18 cellular contexts compared by ENCODE assay signal in the genomic region with DNA sequence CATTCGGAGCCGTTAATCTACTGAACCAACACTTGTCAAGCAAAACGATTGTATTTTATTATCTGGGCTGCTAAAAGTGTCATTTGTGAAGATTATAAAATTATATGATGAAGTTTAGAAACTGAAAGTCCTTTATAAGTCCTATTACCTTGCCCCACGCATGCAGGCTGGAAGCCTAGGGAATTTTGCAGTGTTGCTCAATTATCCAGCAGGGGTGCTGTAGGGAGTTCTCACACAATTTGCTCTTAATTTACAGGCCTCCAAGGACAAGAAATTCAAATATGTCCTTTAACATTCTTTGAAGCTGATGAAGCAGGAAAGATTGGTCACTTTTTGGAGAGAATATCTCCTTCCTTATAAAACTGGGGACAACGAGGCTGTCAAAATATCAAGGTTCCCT.
DNase-seq lines count a peak whose midpoint lies in the region; ATAC-seq, FAIRE-seq and TF ChIP-seq lines count a peak whose summit lies in the region.
"Had no signal": no experiment of that assay in that cellular context is flagged by ENCODE, and none has a peak within 500 bp of the region (broad histone marks: within the 10 kb centered on the region; RNA-seq: fewer than 3 reads in every experiment).

No MANE protein-coding gene starts in this region.

- H3K4me3 ChIP-seq in endodermal cell (ENCODE audit: low read length) (no peak overlapping the region), spleen (no peak overlapping the region), small intestine (ENCODE audit: low read depth in 1 of 2, low read length in 2 of 2) (no peak overlapping the region), ovary (no peak overlapping the region)
- no peak overlapping the region for H3K4me3 ChIP-seq in naive thymus-derived CD4-positive, alpha-beta T cell (ENCODE audit: low read length)
- H3K4me3 ChIP-seq: BLaER1 treated with 17β-estradiol and CSF1 and Interleukin-3, amounts not matched to agents 10 nM and 100 nM; GM12878 had no signal

- H3K9ac ChIP-seq in H9 (ENCODE audit: extremely low read depth, insufficient read length, low read length) (no peak overlapping the region), endodermal cell (ENCODE audit: extremely low read depth, low read length, poor library complexity, severe bottlenecking) (no peak overlapping the region)
- H3K9ac ChIP-seq: BLaER1 treated with 17β-estradiol and CSF1 and Interleukin-3, amounts not matched to agents 10 nM and 100 nM; KMS-11 had no signal

- no peak overlapping the region for H3K4me2 ChIP-seq in H9 (ENCODE audit: insufficient read depth, insufficient read length, low read length)
- H3K4me2 ChIP-seq: BLaER1 treated with 17β-estradiol and CSF1 and Interleukin-3, amounts not matched to agents 10 nM and 100 nM; KMS-11 had no signal

- CTCF ChIA-PET in naive thymus-derived CD4-positive, alpha-beta T cell (lab: Charles Lee): no interaction called here

- H3K27ac ChIP-seq in H9 (ENCODE audit: insufficient read length, low read depth, low read length) (no peak overlapping the region), endodermal cell (ENCODE audit: low read depth, low read length) (no peak overlapping the region), spleen (no peak overlapping the region), small intestine (ENCODE audit: low read depth in 1 of 2, low read length in 1 of 2) (no peak overlapping the region), ovary (no peak overlapping the region)
- H3K27ac ChIP-seq in naive thymus-derived CD4-positive, alpha-beta T cell (ENCODE audit: low read depth, low read length): no peak overlapping the region
- H3K27ac ChIP-seq: 22Rv1; BLaER1 treated with 17β-estradiol and CSF1 and Interleukin-3, amounts not matched to agents 10 nM and 100 nM; KMS-11 had no signal

- H3K14ac ChIP-seq in H9 (ENCODE audit: insufficient read depth, low read length): no peak overlapping the region

- H2BK12ac ChIP-seq in H9 (ENCODE audit: insufficient read length, low read depth, low read length): no peak overlapping the region

- H3K18ac ChIP-seq in H9 (ENCODE audit: insufficient read length, low read depth, low read length): no peak overlapping the region

- no peaks in the 10 kb centered on the region for H4K20me1 ChIP-seq in H9 (ENCODE audit: control insufficient read depth, insufficient read depth, insufficient read length)
- H4K20me1 ChIP-seq: BLaER1 treated with 17β-estradiol and CSF1 and Interleukin-3, amounts not matched to agents 10 nM and 100 nM had no signal

- H4K8ac ChIP-seq in H9 (replicated peaks; ENCODE audit: insufficient read length, low read depth, low read length): no peak overlapping the region

- H3K36me3 ChIP-seq in endodermal cell (ENCODE audit: control insufficient read depth, insufficient read depth, low read length) (no peaks in the 10 kb centered on the region), spleen (no peaks in the 10 kb centered on the region), small intestine (ENCODE audit: control insufficient read depth in 2 of 2, insufficient read depth in 2 of 2, low read length in 2 of 2) (no peaks in the 10 kb centered on the region), ovary (no peaks in the 10 kb centered on the region)
- no peaks in the 10 kb centered on the region for H3K36me3 ChIP-seq in naive thymus-derived CD4-positive, alpha-beta T cell (ENCODE audit: control insufficient read depth in 2 of 3, insufficient read depth in 3 of 3, low read length in 3 of 3)
- H3K36me3 ChIP-seq: BLaER1 treated with 17β-estradiol and CSF1 and Interleukin-3, amounts not matched to agents 10 nM and 100 nM had no signal

- no peak for TF ChIP-seq EP300 in ovary (IDR thresholded peaks at IDR 0.05)

- no peak overlapping the region for H3K56ac ChIP-seq in H9 (ENCODE audit: insufficient read length, low read depth, low read length)

- no peak overlapping the region for H3K4me3 Mint-ChIP-seq in H9
- H3K4me3 Mint-ChIP-seq in endodermal cell: no peak overlapping the region
- H3K4me3 Mint-ChIP-seq in naive thymus-derived CD4-positive, alpha-beta T cell: no peak overlapping the region
- H3K4me3 Mint-ChIP-seq: CD4-positive, alpha-beta T cell; HFFc6 had no signal

- H4K91ac ChIP-seq in H9 (ENCODE audit: insufficient read length, low read depth, low read length): no peak overlapping the region

- intact Hi-C loops in naive thymus-derived CD4-positive, alpha-beta T cell (cut with micrococcal nuclease): no loop called here
- intact Hi-C loops in spleen (cut with DNase I; ENCODE audit: low total_unique reads): no loop called here
- intact Hi-C loops in ovary (cut with DNase I): no loop called here

- no peak overlapping the region for H3K4ac ChIP-seq in H9 (ENCODE audit: low read depth, low read length)

- H2BK15ac ChIP-seq in H9 (ENCODE audit: low read depth, low read length): no peak overlapping the region

- H2BK20ac ChIP-seq in H9 (ENCODE audit: low read depth, low read length, poor library complexity, severe bottlenecking): no peak overlapping the region

- H3K4me1 ChIP-seq in H9 (ENCODE audit: insufficient read depth, low read length) (no peaks in the 10 kb centered on the region), endodermal cell (ENCODE audit: control insufficient read depth, insufficient read depth, low read length) (no peaks in the 10 kb centered on the region), spleen (no peaks in the 10 kb centered on the region), small intestine (ENCODE audit: control insufficient read depth in 2 of 2, insufficient read depth in 1 of 2, low read depth in 1 of 2, low read length in 1 of 2) (no peaks in the 10 kb centered on the region), ovary (ENCODE audit: insufficient read depth) (no peaks in the 10 kb centered on the region)
- no peaks in the 10 kb centered on the region for H3K4me1 ChIP-seq in naive thymus-derived CD4-positive, alpha-beta T cell (ENCODE audit: control insufficient read depth in 2 of 2, insufficient read depth in 2 of 2, low read length in 2 of 2)
- H3K4me1 ChIP-seq: BLaER1 treated with 17β-estradiol and CSF1 and Interleukin-3, amounts not matched to agents 10 nM and 100 nM had no signal

- TF ChIP-seq CTCF in H9 (conservative IDR thresholded peaks at IDR 0.05) (peak; percentile 37; the same call in 2 of the 3 replicates), endodermal cell (conservative IDR thresholded peaks at IDR 0.05) (peak; percentile 53), spleen (IDR thresholded peaks at IDR 0.05 in 8 of 11, conservative IDR thresholded peaks at IDR 0.05 in 3 of 11) (no peak), ovary (IDR thresholded peaks at IDR 0.05) (no peak)

- H3K36me3 Mint-ChIP-seq in H9 (ENCODE audit: insufficient read depth in 1 of 3, low read depth in 3 of 3) (peaks cover 0 to 6% (median 0%) of the 10 kb centered on the region in 3 experiments; a peak in 2 of 7 replicates), endodermal cell (ENCODE audit: low read depth) (no peaks in the 10 kb centered on the region)
- no peaks in the 10 kb centered on the region for H3K36me3 Mint-ChIP-seq in naive thymus-derived CD4-positive, alpha-beta T cell

- ATAC-seq in naive thymus-derived CD4-positive, alpha-beta T cell: no peak
- ATAC-seq: GM12878 had no signal

- H3K27me3 Mint-ChIP-seq in H9 (ENCODE audit: low read depth) (no peaks in the 10 kb centered on the region), endodermal cell (ENCODE audit: insufficient read depth) (no peaks in the 10 kb centered on the region)
- no peaks in the 10 kb centered on the region for H3K27me3 Mint-ChIP-seq in naive thymus-derived CD4-positive, alpha-beta T cell
- H3K27me3 Mint-ChIP-seq: CD4-positive, alpha-beta T cell had no signal

- H3K9me3 ChIP-seq in H9 (ENCODE audit: control insufficient read depth, low read depth, low read length) (no peaks in the 10 kb centered on the region), endodermal cell (ENCODE audit: control insufficient read depth, low read length) (peaks cover 5% of the 10 kb centered on the region), spleen (peaks cover 0 to 4% (median 0%) of the 10 kb centered on the region in 8 donors), small intestine (ENCODE audit: control insufficient read depth, low read depth) (no peaks in the 10 kb centered on the region), ovary (no peaks in the 10 kb centered on the region)
- H3K9me3 ChIP-seq in naive thymus-derived CD4-positive, alpha-beta T cell (ENCODE audit: control insufficient read depth in 2 of 3, low read length in 3 of 3): no peaks in the 10 kb centered on the region

- H2AFZ ChIP-seq in H9 (ENCODE audit: low read length): no peak overlapping the region

- no peak overlapping the region for H3K23ac ChIP-seq in H9 (ENCODE audit: insufficient read length, low read depth, low read length)

- no peaks in the 10 kb centered on the region for H3K79me1 ChIP-seq in H9 (ENCODE audit: insufficient read depth, low read depth, low read length, poor library complexity, severe bottlenecking)

- H3K27me3 ChIP-seq in H9 (ENCODE audit: insufficient read depth, low read length): no peaks in the 10 kb centered on the region
- H3K27me3 ChIP-seq in endodermal cell (ENCODE audit: control insufficient read depth, insufficient read depth, low read length, poor library complexity, severe bottlenecking): no peaks in the 10 kb centered on the region
- H3K27me3 ChIP-seq in naive thymus-derived CD4-positive, alpha-beta T cell (ENCODE audit: control insufficient read depth in 2 of 2, insufficient read depth in 2 of 2, low read length in 2 of 2): no peaks in the 10 kb centered on the region
- H3K27me3 ChIP-seq in spleen (replicated peaks in 1 of 7): no peaks in the 10 kb centered on the region
- no peaks in the 10 kb centered on the region for H3K27me3 ChIP-seq in small intestine (ENCODE audit: control insufficient read depth in 2 of 2, insufficient read depth in 2 of 2, low read length in 2 of 2)
- no peaks in the 10 kb centered on the region for H3K27me3 ChIP-seq in ovary
- H3K27me3 ChIP-seq: BLaER1 treated with 17β-estradiol and CSF1 and Interleukin-3, amounts not matched to agents 10 nM and 100 nM had no signal

- H3K27ac Mint-ChIP-seq in H9 (no peak overlapping the region), endodermal cell (no peak overlapping the region)
- no peak overlapping the region for H3K27ac Mint-ChIP-seq in naive thymus-derived CD4-positive, alpha-beta T cell
- H3K27ac Mint-ChIP-seq: CD4-positive, alpha-beta T cell; HFFc6 had no signal

- no peaks in the 10 kb centered on the region for H3K79me2 ChIP-seq in H9 (ENCODE audit: insufficient read depth, low read length)

- no peak overlapping the region for H3T11ph ChIP-seq in H9 (ENCODE audit: low read length)

- H2AK5ac ChIP-seq in H9 (ENCODE audit: insufficient read length, low read length): no peak overlapping the region

- FAIRE-seq in small intestine (lab: Jason Lieb, UNC): no peak
- FAIRE-seq: GM12878, GM18507 had no signal

- no peak overlapping the region for H2BK5ac ChIP-seq in H9 (ENCODE audit: insufficient read length, low read length)

- no peak overlapping the region for H2BK120ac ChIP-seq in H9 (ENCODE audit: low read depth, low read length, poor library complexity, severe bottlenecking)

- peaks cover 5 to 8% of the 10 kb centered on the region in 2 experiments; a peak in 4 of 5 replicates for H3K9me3 Mint-ChIP-seq in H9
- H3K9me3 Mint-ChIP-seq in endodermal cell: peaks cover 14% of the 10 kb centered on the region
- peaks cover 0 to 8% (median 0%) of the 10 kb centered on the region in 11 donors for H3K9me3 Mint-ChIP-seq in naive thymus-derived CD4-positive, alpha-beta T cell
- H3K9me3 Mint-ChIP-seq: CD4-positive, alpha-beta T cell had no signal

- POLR2A ChIA-PET in naive thymus-derived CD4-positive, alpha-beta T cell (lab: Charles Lee): no interaction called here

- H4K5ac ChIP-seq in H9 (ENCODE audit: insufficient read length, low read depth, low read length): no peak overlapping the region

- H3K23me2 ChIP-seq in H9 (ENCODE audit: insufficient read length, low read depth, low read length, poor library complexity, severe bottlenecking): no peaks in the 10 kb centered on the region

- no CpG with 5 or more reads among the region's 5 CpGs for WGBS in H9 (ENCODE audit: extremely low coverage, insufficient read length, low lambda C conversion rate)
- WGBS in endodermal cell (ENCODE audit: insufficient coverage in 1 of 2, insufficient read length in 1 of 2), 2 experiments: 78 to 100% methylated on average over 1 to 5 of the region's 5 CpGs
- 72 to 84% (median 78%) methylated on average over 5 of the region's 5 CpGs for WGBS in spleen, 5 donors
- 62 to 71% (median 69%) methylated on average over 5 of the region's 5 CpGs for WGBS in small intestine, 3 donors
- 79 to 82% (median 82%) methylated on average over 5 of the region's 5 CpGs for WGBS in ovary, 3 donors

- DNase-seq in DMS 273 (lab: John Stamatoyannopoulos, UW; ENCODE audit: unreplicated experiment) (peak; percentile 9), DMS 273 treated with DMSO at 0.1 percent for 48 hours (lab: John Stamatoyannopoulos, UW) (no peak), H9 (no peak), endodermal cell (peak; percentile 65), spleen (no peak), small intestine (no peak), ovary (no peak)
- DNase-seq in naive thymus-derived CD4-positive, alpha-beta T cell: no peak
- DNase-seq: AML-193; Calu3; CD4-positive, alpha-beta T cell; HCEC 1CT; HFFc6 had no signal

- H3K4me1 Mint-ChIP-seq in H9 (peaks cover 6 to 9% of the 10 kb centered on the region in 2 experiments), endodermal cell (peaks cover 12% of the 10 kb centered on the region)
- H3K4me1 Mint-ChIP-seq in naive thymus-derived CD4-positive, alpha-beta T cell: no peaks in the 10 kb centered on the region

- TF ChIP-seq POLR2A in spleen (IDR thresholded peaks at IDR 0.05) (no peak), ovary (IDR thresholded peaks at IDR 0.05) (no peak)

Comparison
In these comparisons a context has a peak if more than half of its experiments do, and no peak if none do; other contexts are left out.
1. DNase-seq: peak in DMS 273 (single experiment) and endodermal cell (single experiment); none in DMS 273 treated with DMSO at 0.1 percent for 48 hours (single experiment), H9 (single experiment), naive thymus-derived CD4-positive, alpha-beta T cell (0 of 9), spleen (single experiment), small intestine (single experiment) and ovary (0 of 5).
2. CTCF ChIP-seq: peak in H9 (single experiment) and endodermal cell (single experiment); none in spleen (0 of 11) and ovary (0 of 3).